In genomic region chrX:150983526-150984163, GRCh38 we compare ENCODE assay signal across 8 cellular contexts. TPM values are rescaled to one million over a fixed set of nuclear protein-coding genes. Genes with fewer than 3 reads are reported as not detected.
DNase-seq lines count a peak whose midpoint lies in the region; ATAC-seq and TF ChIP-seq lines count a peak whose summit lies in the region.

No MANE protein-coding gene starts in this region.

- DNase-seq in DMS 273 (lab: John Stamatoyannopoulos, UW; ENCODE audit: unreplicated experiment), result peak; percentile 60
- DNase-seq in DMS 273 treated with DMSO at 0.1 percent for 48 hours (lab: John Stamatoyannopoulos, UW), result no peak
- peak; percentile 28 for DNase-seq in OCI-LY7 (ENCODE audit: low spot score)
- no peak for DNase-seq in foreskin keratinocyte
- no peak for DNase-seq in stomach
- DNase-seq in kidney glomerular epithelial cell (lab: John Stamatoyannopoulos, UW), result no peak
- no peak for DNase-seq in activated CD4-positive, alpha-beta T cell treated with anti-CD3 and anti-CD28 coated beads, Interleukin-2, amount 50 U/mL, for 4 hours

- H3K4me2 ChIP-seq in OCI-LY7 (ENCODE audit: low read length), result peak overlapping the region; percentile 56

- intact Hi-C loops in OCI-LY7 (cut with micrococcal nuclease; ENCODE audit: unreplicated experiment) (loop anchor here (1.0 to 5.0 kb wide), 4 partner anchors 84 to 414 kb away; partner anchors contain the start of genes MTMR1 and VMA21), stomach (cut with DNase I; ENCODE audit: low total_unique reads) (no loop called here)

- H3K9me3 ChIP-seq in HEK293 (ENCODE audit: control insufficient read depth, insufficient read depth, low read depth, low read length), result no peaks in the 10 kb centered on the region
- no peaks in the 10 kb centered on the region for H3K9me3 ChIP-seq in OCI-LY7 (ENCODE audit: low read length)
- no peaks in the 10 kb centered on the region for H3K9me3 ChIP-seq in stomach

- CTCF ChIA-PET in HEK293 (lab: Yijun Ruan, JAX) (no interaction called here), OCI-LY7 (lab: Charles Lee; ENCODE audit: unreplicated experiment) (no interaction called here)

- no peak for ATAC-seq in foreskin keratinocyte

- H4K20me1 ChIP-seq in OCI-LY7 (ENCODE audit: insufficient read depth, low read length), result peaks cover 11% of the 10 kb centered on the region; the same call in 1 of the 2 replicates

- no peak for TF ChIP-seq EP300 in stomach (IDR thresholded peaks at IDR 0.05)

- H2AFZ ChIP-seq in OCI-LY7 (ENCODE audit: low read length), result no peak overlapping the region; the same call in 1 of the 2 replicates

- H3K27me3 ChIP-seq in foreskin keratinocyte (no peaks in the 10 kb centered on the region), stomach (no peaks in the 10 kb centered on the region)

- TF ChIP-seq POLR2A in stomach (IDR thresholded peaks at IDR 0.05), result no peak

- no TSS peak for BruUV-seq in OCI-LY7 (replicated peaks; lab: Mats Ljungman, UMichigan)

- WGBS in stomach, 5 donors, result 1 to 61% (median 41%) methylated on average over 9 to 50 of the region's 95 CpGs; no CpG with 5 or more reads in 2 of the 5 donors

- no peaks in the 10 kb centered on the region for H3K4me1 ChIP-seq in HEK293 (ENCODE audit: control insufficient read depth, insufficient read depth, low read length)
- H3K4me1 ChIP-seq in OCI-LY7 (ENCODE audit: insufficient read depth, low read length, poor library complexity, severe bottlenecking), result peaks cover 13% of the 10 kb centered on the region
- no peaks in the 10 kb centered on the region for H3K4me1 ChIP-seq in foreskin keratinocyte
- peaks cover 0 to 13% (median 3%) of the 10 kb centered on the region in 4 donors for H3K4me1 ChIP-seq in stomach

- H3K79me2 ChIP-seq in OCI-LY7 (ENCODE audit: insufficient read depth, low read depth, low read length), result peaks cover 13% of the 10 kb centered on the region

- H3K4me3 ChIP-seq in HEK293 (ENCODE audit: low read depth, low read length) (peak overlapping the region; percentile 52), OCI-LY7 (ENCODE audit: low read depth, low read length, poor library complexity, severe bottlenecking) (peak overlapping the region; percentile 79), stomach (peak overlapping the region; percentile 51 to 65 (median 60))

- H3K9me2 ChIP-seq in OCI-LY7 (ENCODE audit: insufficient read depth, low read length), result no peaks in the 10 kb centered on the region

- no peak for TF ChIP-seq CTCF in HEK293 (tag by site-specific recombination; IDR thresholded peaks at IDR 0.05)
- TF ChIP-seq CTCF in OCI-LY7 (conservative IDR thresholded peaks at IDR 0.05; ENCODE audit: low read length), result no peak
- TF ChIP-seq CTCF in foreskin keratinocyte (conservative IDR thresholded peaks at IDR 0.05), result no peak
- no peak for TF ChIP-seq CTCF in stomach (IDR thresholded peaks at IDR 0.05)

- H3K27ac ChIP-seq in HEK293 (ENCODE audit: extremely low read depth, low read depth, low read length) (peak overlapping the region; percentile 92), OCI-LY7 (ENCODE audit: low read depth, low read length, poor library complexity, severe bottlenecking) (peak overlapping the region; percentile 74), foreskin keratinocyte (peak overlapping the region; percentile 64), stomach (peak overlapping the region in 4 of 5 donors; percentile 53 to 81 (median 58))

- POLR2A ChIA-PET in HEK293 (lab: Yijun Ruan, JAX) (interaction anchor here (0.6 kb wide), 1 partner anchor 153 kb away, joined by 3 read pairs; no protein-coding TSS in a partner anchor), OCI-LY7 (lab: Charles Lee) (no interaction called here)

- peaks cover 5 to 33% of the 10 kb centered on the region in 2 experiments for H3K36me3 ChIP-seq in HEK293 (ENCODE audit: control insufficient read depth in 2 of 2, insufficient read depth in 1 of 2, low read length in 2 of 2)
- peaks cover 21% of the 10 kb centered on the region for H3K36me3 ChIP-seq in OCI-LY7 (ENCODE audit: insufficient read depth, low read length)
- H3K36me3 ChIP-seq in stomach, result peaks cover 0 to 11% (median 0%) of the 10 kb centered on the region in 4 donors

TF ChIP-seq in HEK293, 187 proteins besides CTCF, POLR2A, EP300 and RAD21:
- no peak for TF ChIP-seq MZF1 (tag by site-specific recombination; IDR thresholded peaks at IDR 0.05; ENCODE audit: borderline replicate concordance)
- peak; percentile 24 for TF ChIP-seq ZBTB26 (tag by site-specific recombination; optimal IDR thresholded peaks at IDR 0.05)
- no peak for TF ChIP-seq ZNF221 (tag by site-specific recombination; IDR thresholded peaks at IDR 0.05; ENCODE audit: borderline replicate concordance)
- TF ChIP-seq ZNF571 (tag by site-specific recombination; IDR thresholded peaks at IDR 0.05), result no peak
- 0 out of 2 replicates have a peak, but pooled peaks have one; percentile 13 for TF ChIP-seq ZNF398 (tag by site-specific recombination; IDR thresholded peaks at IDR 0.05)
- TF ChIP-seq ZNF148 (tag by site-specific recombination; IDR thresholded peaks at IDR 0.05; ENCODE audit: borderline replicate concordance), result no peak
- no peak for TF ChIP-seq GFI1B (tag by site-specific recombination; IDR thresholded peaks at IDR 0.05)
- no peak for TF ChIP-seq GLIS2 (tag by site-specific recombination; IDR thresholded peaks at IDR 0.05)
- TF ChIP-seq ZNF585B (tag by site-specific recombination; IDR thresholded peaks at IDR 0.05), result no peak

RNA-seq across cellular contexts. Expression of gene HMGB3, which starts 0.5 kb away (rescaled TPM):
- 28.3 and 53.6 TPM in 2 replicates for total RNA-seq in OCI-LY7 (2014; rRNA removed; shearing (Covaris generic))
- total RNA-seq in OCI-LY7 (2022) (94.3 and 111 TPM in 2 replicates), foreskin keratinocyte (140 and 141 TPM in 2 replicates), stomach (10 to 100 TPM in 2 of 5 donors, 1 to 10 TPM in 2, not detected in 1; 1.2 to 17.6 (median 9.8) TPM)
- polyA plus RNA-seq in foreskin keratinocyte (145 and 151 TPM in 2 replicates), stomach (10 to 100 TPM in 2 of 3 donors, 1 to 10 TPM in 1; 9.0 to 19.7 (median 17.3) TPM)

Comparison
In these comparisons a context has a peak if more than half of its experiments do, and no peak if none do; other contexts are left out.
1. DNase-seq: peak in DMS 273 (single experiment) and OCI-LY7 (single experiment); none in DMS 273 treated with DMSO at 0.1 percent for 48 hours (single experiment), foreskin keratinocyte (0 of 2), stomach (single experiment), kidney glomerular epithelial cell (single experiment) and activated CD4-positive, alpha-beta T cell treated with anti-CD3 and anti-CD28 coated beads, Interleukin-2, amount 50 U/mL, for 4 hours (0 of 2).
2. Peak in every context shown above with its lines, with median percentiles within 50 percentile points of each other: H3K27ac ChIP-seq and H3K4me3 ChIP-seq.